ENCODE assay signal across 1 cellular context in genomic region chr6:84774174-84775158, GRCh38.
A peak's percentile ranks its signal among the peaks of the same experiment; 100 is the strongest.
TF ChIP-seq lines count a peak whose summit lies in the region.

No MANE protein-coding gene starts in this region.

TF ChIP-seq in K562, 482 proteins besides CTCF, POLR2A, EP300 and RAD21 (continues in another document):
- no peak for TF ChIP-seq AFF1 (IDR thresholded peaks at IDR 0.05; ENCODE audit: low read depth in 1 of 2, partially characterized antibody in 2 of 2)
- peak; percentile 30; the same call in 1 of the 2 replicates for TF ChIP-seq CXXC5 (CRISPR knock-in tag; IDR thresholded peaks at IDR 0.05)
- no peak for TF ChIP-seq BHLHE40 (IDR thresholded peaks at IDR 0.05; ENCODE audit: low read length)
- TF ChIP-seq CCAR2 (IDR thresholded peaks at IDR 0.05; ENCODE audit: low read depth, low read length) = no peak
- TF ChIP-seq SMC3 (conservative IDR thresholded peaks at IDR 0.05; ENCODE audit: insufficient read depth, low read depth, low read length) = 0 out of 2 replicates have a peak, but pooled peaks have one; percentile 15
- TF ChIP-seq FOXJ3 (CRISPR knock-in tag; IDR thresholded peaks at IDR 0.05) = no peak
- TF ChIP-seq HMGXB4 (CRISPR knock-in tag; IDR thresholded peaks at IDR 0.05) = no peak
- peak; percentile 52; the same call in 1 of the 2 replicates for TF ChIP-seq ZBTB33 (CRISPR knock-in tag; IDR thresholded peaks at IDR 0.05)
- no peak for TF ChIP-seq FIP1L1 (IDR thresholded peaks at IDR 0.05; ENCODE audit: low read depth, low read length, poor library complexity, severe bottlenecking)
- TF ChIP-seq CTCFL (IDR thresholded peaks at IDR 0.05; ENCODE audit: borderline replicate concordance, insufficient read depth, low read depth, low read length, poor library complexity, severe bottlenecking) = peak; percentile 60
- TF ChIP-seq SRF (CRISPR knock-in tag; IDR thresholded peaks at IDR 0.05) = no peak
- no peak for TF ChIP-seq TEAD1 (CRISPR knock-in tag; IDR thresholded peaks at IDR 0.05)
- TF ChIP-seq CTBP1 (IDR thresholded peaks at IDR 0.05; ENCODE audit: borderline replicate concordance) = 0 out of 2 replicates have a peak, but pooled peaks have one; percentile 25
- peak; percentile 93 for TF ChIP-seq ZFX (CRISPR knock-in tag; IDR thresholded peaks at IDR 0.05)
- TF ChIP-seq POLR2G (IDR thresholded peaks at IDR 0.05; ENCODE audit: low read depth, low read length) = peak; percentile 66
- no peak for TF ChIP-seq ZNF398 (CRISPR knock-in tag; IDR thresholded peaks at IDR 0.05)
- TF ChIP-seq DDX20 (tag; IDR thresholded peaks at IDR 0.05; ENCODE audit: low read depth) = no peak
- TF ChIP-seq FOXP4 (CRISPR knock-in tag; IDR thresholded peaks at IDR 0.05; ENCODE audit: borderline replicate concordance) = no peak
- no peak for TF ChIP-seq CEBPG (CRISPR knock-in tag; IDR thresholded peaks at IDR 0.05)
- no peak for TF ChIP-seq CEBPG (tag; conservative IDR thresholded peaks at IDR 0.05 in 1 of 2, IDR thresholded peaks at IDR 0.05 in 1 of 2)
- TF ChIP-seq PHF8 (IDR thresholded peaks at IDR 0.05; ENCODE audit: borderline replicate concordance, low read length) = peak; percentile 38; the same call in 1 of the 2 replicates
- TF ChIP-seq ETV1 (tag; conservative IDR thresholded peaks at IDR 0.05; ENCODE audit: low read depth) = no peak
- TF ChIP-seq SAFB (IDR thresholded peaks at IDR 0.05; ENCODE audit: borderline replicate concordance, low read depth, low read length) = no peak
- TF ChIP-seq ZNF239 (CRISPR knock-in tag; IDR thresholded peaks at IDR 0.05) = no peak
- peak in 1 of 2 experiments; percentile 23 for TF ChIP-seq E2F6 (IDR thresholded peaks at IDR 0.05; ENCODE audit: borderline replicate concordance in 1 of 2, extremely low read depth in 1 of 2, insufficient read depth in 1 of 2, insufficient read length in 1 of 2, low read depth in 1 of 2, low read length in 1 of 2, poor library complexity in 1 of 2, severe bottlenecking in 1 of 2)
- peak in 1 of 3 experiments; percentile 78; a peak in 2 of 6 replicates for TF ChIP-seq ZBTB11 (CRISPR knock-in tag; IDR thresholded peaks at IDR 0.05)
- no peak for TF ChIP-seq RBM39 (optimal IDR thresholded peaks at IDR 0.05; ENCODE audit: low read depth, low read length)
- no peak for TF ChIP-seq ZNF696 (CRISPR knock-in tag; conservative IDR thresholded peaks at IDR 0.05)
- TF ChIP-seq ETS1 (conservative IDR thresholded peaks at IDR 0.05; ENCODE audit: control insufficient read depth, low read depth, low read length) = no peak
- TF ChIP-seq POLR2H (tag; IDR thresholded peaks at IDR 0.05; ENCODE audit: low read depth) = no peak
- TF ChIP-seq KLF16 (IDR thresholded peaks at IDR 0.05) = no peak
- no peak for TF ChIP-seq ETV6 (IDR thresholded peaks at IDR 0.05; ENCODE audit: borderline replicate concordance in 1 of 2, low read depth in 2 of 2, low read length in 1 of 2)
- no peak for TF ChIP-seq ETV6 (CRISPR knock-in tag; IDR thresholded peaks at IDR 0.05; ENCODE audit: borderline replicate concordance)
- TF ChIP-seq XRCC3 (IDR thresholded peaks at IDR 0.05) = no peak
